ENCODE assay signal across 1 cellular context in genomic region chr7:119197172-119197871, GRCh38.
TF ChIP-seq lines count a peak whose summit lies in the region.

No MANE protein-coding gene starts in this region.

TF ChIP-seq in H1, 55 proteins besides CTCF, POLR2A, EP300 and RAD21 (continued from another document):
- TF ChIP-seq RBBP5 (IDR thresholded peaks at IDR 0.05; ENCODE audit: borderline replicate concordance, low read depth, low read length) (no peak), POU5F1 (IDR thresholded peaks at IDR 0.05; ENCODE audit: low read depth, low read length) (no peak), KDM4A (IDR thresholded peaks at IDR 0.05; ENCODE audit: low read depth, low read length, severe bottlenecking) (no peak), GTF2F1 (IDR thresholded peaks at IDR 0.05; ENCODE audit: borderline replicate concordance, low read depth, low read length) (no peak), CBX5 (IDR thresholded peaks at IDR 0.05; ENCODE audit: low read depth, low read length) (no peak), RNF2 (IDR thresholded peaks at IDR 0.05; ENCODE audit: borderline replicate concordance, low read depth, low read length, missing control alignments, poor library complexity, severe bottlenecking) (no peak), SP1 (IDR thresholded peaks at IDR 0.05; ENCODE audit: low read depth, low read length) (no peak), SAP30 (IDR thresholded peaks at IDR 0.05; ENCODE audit: insufficient read depth, insufficient replicate concordance, low read length) (no peak)
